In the genomic region with DNA sequence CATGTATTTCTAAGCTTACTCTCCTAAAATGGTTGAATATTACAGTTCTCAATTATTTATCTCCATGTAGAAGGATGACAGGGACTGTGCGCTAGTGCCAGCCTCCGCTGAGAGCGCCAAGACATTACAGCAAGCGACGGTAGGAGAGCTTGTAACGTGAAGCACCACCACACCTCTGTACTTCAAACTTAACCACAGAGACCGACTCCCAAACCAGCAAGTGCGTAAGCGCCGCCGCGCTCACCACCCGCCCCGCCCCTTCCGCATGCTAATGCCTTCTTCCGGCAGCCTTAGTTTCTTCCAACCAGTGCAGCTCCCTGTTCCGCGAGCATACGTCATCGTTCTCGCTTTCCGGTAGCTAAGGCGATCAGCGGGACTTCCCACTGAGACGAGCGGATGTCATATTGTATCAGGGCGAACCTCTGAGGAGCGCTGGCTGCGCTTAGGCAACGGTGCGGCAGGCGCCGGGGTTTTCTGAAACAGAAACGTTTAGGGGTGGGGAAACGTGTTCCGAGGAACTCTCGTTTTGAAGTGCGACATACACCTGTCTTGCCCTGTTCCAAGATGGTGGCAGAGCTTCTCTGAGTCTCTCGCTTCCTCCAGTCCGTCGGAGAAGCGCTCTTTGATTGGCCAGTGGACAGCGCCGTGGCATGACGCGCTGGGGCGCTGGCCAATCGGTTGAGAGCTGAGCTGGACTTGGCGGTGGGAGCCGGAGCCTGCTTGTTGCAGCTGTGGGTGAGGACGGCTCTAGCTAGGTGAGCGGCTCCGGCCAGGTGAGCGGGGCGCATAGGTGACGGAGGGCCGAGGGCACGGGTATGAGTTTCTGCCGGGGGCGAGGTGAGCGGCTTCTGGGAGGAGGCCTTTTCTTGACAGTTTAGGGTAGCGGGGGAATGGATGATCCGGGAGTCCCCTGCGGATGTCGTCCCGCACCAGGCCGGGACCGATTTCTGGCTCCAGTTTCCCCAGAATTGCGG, we compare ENCODE assay signal across 8 cellular contexts. TPM values are rescaled to one million over a fixed set of nuclear protein-coding genes. Genes with fewer than 3 reads are reported as not detected.
DNase-seq lines count a peak whose midpoint lies in the region; ATAC-seq and TF ChIP-seq lines count a peak whose summit lies in the region.

A gene (plus strand): TSS at position 723 of the 974 bp plus-strand sequence. CDS start 2,896 bp downstream, outside the sequence.

- peak; percentile 83 for TF ChIP-seq POLR2A in GM19099 (IDR thresholded peaks at IDR 0.05; ENCODE audit: extremely low read depth, insufficient read length, low read depth)

- peak; percentile 94 for ATAC-seq in HG03432 (IDR thresholded peaks at IDR 0.05; ENCODE audit: unreplicated experiment)

- DNase-seq in AG20443 (ENCODE audit: low spot score), result peak; percentile 96
- peak; percentile 99 for DNase-seq in NCI-H510A (lab: John Stamatoyannopoulos, UW)
- peak; percentile 97 for DNase-seq in activated CD4-positive, alpha-beta T cell treated with anti-CD3 and anti-CD28 coated beads for 1 hour
- DNase-seq in cerebellum (ENCODE audit: low spot score), result peak; percentile 96
- peak; percentile 99 for DNase-seq in islet precursor cell
- DNase-seq in stimulated activated CD4-positive, alpha-beta T cell treated with anti-CD3 and anti-CD28 coated beads, Interleukin-12 subunit alpha, Interleukin-12 subunit beta, amount 100 ng/mL, for 48 hours (ENCODE audit: low read depth in 2 of 3, low spot score in 1 of 3), result peak; percentile 97 to 98 (median 98)

RNA-seq across cellular contexts. Expression of the gene that starts here (rescaled TPM):
- 44.5 TPM for total RNA-seq in cerebellum

Comparison
In these comparisons a context has a peak if more than half of its experiments do, and no peak if none do; other contexts are left out.
1. Peak in every context shown above with its lines: DNase-seq and ATAC-seq.